Comparison of ENCODE assay signal across 8 cellular contexts in genomic region chr15:98177950-98178848, GRCh38.
DNase-seq lines count a peak whose midpoint lies in the region; ATAC-seq and TF ChIP-seq lines count a peak whose summit lies in the region.

No MANE protein-coding gene starts in this region.

- no peaks in the 10 kb centered on the region for H4K20me1 ChIP-seq in neural cell (ENCODE audit: insufficient read depth)

- H3K27ac ChIP-seq in neural cell (ENCODE audit: low read length), result no peak overlapping the region

- H3F3A ChIP-seq in neural cell (ENCODE audit: insufficient read depth, low read length, poor library complexity, severe bottlenecking), result no peaks in the 10 kb centered on the region

- peak; percentile 95 for TF ChIP-seq RAD21 in neural cell (conservative IDR thresholded peaks at IDR 0.05)

- H3K4me3 ChIP-seq in neural cell (ENCODE audit: low read length), result no peak overlapping the region

- no peaks in the 10 kb centered on the region for H3K79me2 ChIP-seq in neural cell (replicated peaks; ENCODE audit: insufficient read depth, low read length)

- POLR2A ChIA-PET in activated CD4-positive, alpha-beta T cell treated with anti-CD3 and anti-CD28 coated beads, Interleukin-2, amount 10 ng/mL, durations not matched to agents 7 days and 5 days (lab: Charles Lee), result no interaction called here

- H3K9me2 ChIP-seq in neural cell (ENCODE audit: insufficient read depth, low read length), result no peaks in the 10 kb centered on the region

- peaks cover 3% of the 10 kb centered on the region for H3K4me1 Mint-ChIP-seq in activated CD4-positive, alpha-beta T cell treated with anti-CD3 and anti-CD28 coated beads, Interleukin-2, amount 10 ng/mL, durations not matched to agents 7 days and 5 days

- no peaks in the 10 kb centered on the region for H3K9me3 ChIP-seq in neural cell (ENCODE audit: low read length)

- H3K9ac ChIP-seq in neural cell (ENCODE audit: low read length), result no peak overlapping the region

- no peaks in the 10 kb centered on the region for H3K36me3 ChIP-seq in neural cell (ENCODE audit: insufficient read depth, low read length)

- DNase-seq in activated gamma-delta T cell treated with Interleukin-2 at 50 U/mL for 16 hours, result peak; percentile 12
- no peak for DNase-seq in activated gamma-delta T cell (lab: John Stamatoyannopoulos, UW)
- DNase-seq in NCI-H2227 treated with DMSO at 0.1 percent for 48 hours (lab: John Stamatoyannopoulos, UW), result peak; percentile 67
- DNase-seq in activated CD4-positive, alpha-beta T cell treated with anti-CD3 and anti-CD28 coated beads, Interleukin-2, amount 10 ng/mL, durations not matched to agents 7 days and 5 days, result peak; percentile 57
- peak; percentile 20 for DNase-seq in fibroblast of peridontal ligament (ENCODE audit: extremely low read depth)

- ATAC-seq in HG02759 (IDR thresholded peaks at IDR 0.05; ENCODE audit: unreplicated experiment), result peak; percentile 80
- no peak for ATAC-seq in GM18873 (IDR thresholded peaks at IDR 0.05; ENCODE audit: low FRiP score, unreplicated experiment)

- H3K27ac Mint-ChIP-seq in activated CD4-positive, alpha-beta T cell treated with anti-CD3 and anti-CD28 coated beads, Interleukin-2, amount 10 ng/mL, durations not matched to agents 7 days and 5 days, result no peak overlapping the region

- CTCF ChIA-PET in activated CD4-positive, alpha-beta T cell treated with anti-CD3 and anti-CD28 coated beads, Interleukin-2, amount 10 ng/mL, durations not matched to agents 7 days and 5 days (lab: Charles Lee), result interaction anchor here (1.0 to 1.3 kb wide), 2 partner anchors 11 to 132 kb away, joined by 3 read pairs; no protein-coding TSS in a partner anchor

- H3K36me3 Mint-ChIP-seq in activated CD4-positive, alpha-beta T cell treated with anti-CD3 and anti-CD28 coated beads, Interleukin-2, amount 10 ng/mL, durations not matched to agents 7 days and 5 days (ENCODE audit: low read depth), result no peaks in the 10 kb centered on the region

- H2AFZ ChIP-seq in neural cell (ENCODE audit: low read depth, low read length), result no peak overlapping the region

- peak; percentile 92 for TF ChIP-seq CTCF in neural cell (IDR thresholded peaks at IDR 0.05; ENCODE audit: poor library complexity, severe bottlenecking)

- H3K4me3 Mint-ChIP-seq in activated CD4-positive, alpha-beta T cell treated with anti-CD3 and anti-CD28 coated beads, Interleukin-2, amount 10 ng/mL, durations not matched to agents 7 days and 5 days, result no peak overlapping the region

- no peak for TF ChIP-seq EP300 in neural cell (conservative IDR thresholded peaks at IDR 0.05; ENCODE audit: poor library complexity, severe bottlenecking)

- no peak overlapping the region for H3K4me2 ChIP-seq in neural cell (ENCODE audit: low read length)

- no peaks in the 10 kb centered on the region for H3K9me3 Mint-ChIP-seq in activated CD4-positive, alpha-beta T cell treated with anti-CD3 and anti-CD28 coated beads, Interleukin-2, amount 10 ng/mL, durations not matched to agents 7 days and 5 days

- H3K27me3 ChIP-seq in neural cell (ENCODE audit: insufficient read depth, low read depth, low read length), result no peaks in the 10 kb centered on the region

- peaks cover 20% of the 10 kb centered on the region for H3K27me3 Mint-ChIP-seq in activated CD4-positive, alpha-beta T cell treated with anti-CD3 and anti-CD28 coated beads, Interleukin-2, amount 10 ng/mL, durations not matched to agents 7 days and 5 days

TF ChIP-seq in neural cell, 6 proteins besides CTCF, POLR2A, EP300 and RAD21:
- TF ChIP-seq EZH2 (IDR thresholded peaks at IDR 0.05; ENCODE audit: borderline replicate concordance, insufficient read depth, low read length, poor library complexity, severe bottlenecking), result no peak
- peak; percentile 87 for TF ChIP-seq SMC3 (conservative IDR thresholded peaks at IDR 0.05; ENCODE audit: poor library complexity)
TF ChIP-seq in neural cell: peak in this region for 1.
